Comparison of ENCODE assay signal across 29 cellular contexts in the genomic region with DNA sequence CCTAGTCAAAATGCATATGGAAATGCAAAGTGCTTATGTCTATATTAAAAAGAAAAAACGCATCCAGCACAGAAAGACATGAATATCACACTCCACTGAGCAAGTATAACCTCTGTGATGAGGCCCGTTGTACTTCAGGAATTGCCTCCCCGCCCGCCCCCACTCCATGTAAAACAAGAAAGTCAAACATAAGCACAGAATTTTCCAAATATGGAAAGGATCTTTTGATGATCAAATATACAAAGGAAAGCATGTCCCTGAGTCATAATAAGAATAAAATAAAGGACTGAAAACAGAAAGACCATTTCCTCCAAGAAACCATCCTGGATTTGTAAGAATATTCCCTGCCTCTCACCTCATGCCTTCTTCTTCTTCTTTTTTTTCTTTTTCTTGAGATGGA.
DNase-seq lines count a peak whose midpoint lies in the region; ATAC-seq, FAIRE-seq and TF ChIP-seq lines count a peak whose summit lies in the region.
"Had no signal": no experiment of that assay in that cellular context is flagged by ENCODE, and none has a peak within 500 bp of the region (broad histone marks: within the 10 kb centered on the region; RNA-seq: fewer than 3 reads in every experiment).

No MANE protein-coding gene starts in this region.

- H3K4me3 Mint-ChIP-seq in osteocyte (ENCODE audit: unreplicated experiment), result no peak overlapping the region
- H3K4me3 Mint-ChIP-seq: dendritic cell treated with granulocyte-macrophage colony-stimulating factor and Interleukin-4, amounts not matched to agents 40 ng/mL and 50 ng/mL, for 4 days; naive B cell; WTC11 had no signal

- 66% methylated on average over 4 of the region's 4 CpGs for WGBS in A549 (ENCODE audit: missing lambda C conversion rate)
- WGBS in SK-N-SH (ENCODE audit: low lambda C conversion rate), result 62% methylated on average over 4 of the region's 4 CpGs

- H3K36me3 ChIP-seq in SK-N-SH (replicated peaks in 1 of 2; ENCODE audit: control insufficient read depth in 1 of 2, insufficient read depth in 2 of 2, low read length in 1 of 2), result no peaks in the 10 kb centered on the region
- H3K36me3 ChIP-seq: esophagus squamous epithelium, HAP-1, left ventricle myocardium inferior, ovary, transverse colon had no signal

- H3K9me3 Mint-ChIP-seq in osteocyte (ENCODE audit: unreplicated experiment), result no peaks in the 10 kb centered on the region
- H3K9me3 Mint-ChIP-seq: activated naive CD4-positive, alpha-beta T cell treated with anti-CD3 and anti-CD28 coated beads, Interleukin-2, amount 50 U/mL, for 72 hours; activated T-helper 2 cell treated with anti-CD3 and anti-CD28 coated beads, Interferon-gamma antibody, Interleukin-2, Interleukin-4, amounts not matched to agents 10 μg/mL and 5 μg/mL and 100 μg/mL, durations not matched to agents 14 hours and 24 hours and 36 hours; dendritic cell treated with granulocyte-macrophage colony-stimulating factor and Interleukin-4, amounts not matched to agents 40 ng/mL and 50 ng/mL, for 4 days had no signal

- POLR2A ChIA-PET in A549 (lab: Yijun Ruan, JAX), result no interaction called here
- POLR2A ChIA-PET in SK-N-SH (lab: Yijun Ruan, JAX), result no interaction called here

- TF ChIP-seq CTCF in A549 (IDR thresholded peaks at IDR 0.05) (no peak), SK-N-SH (IDR thresholded peaks at IDR 0.05) (no peak), osteocyte (IDR thresholded peaks at IDR 0.05) (no peak)

- TF ChIP-seq RAD21 in A549 (conservative IDR thresholded peaks at IDR 0.05 in 1 of 2, IDR thresholded peaks at IDR 0.05 in 1 of 2) (no peak), SK-N-SH (IDR thresholded peaks at IDR 0.05; ENCODE audit: low read length) (no peak)

- no peak for TF ChIP-seq EP300 in A549 (IDR thresholded peaks at IDR 0.05)
- TF ChIP-seq EP300 in SK-N-SH (IDR thresholded peaks at IDR 0.05; ENCODE audit: borderline replicate concordance in 1 of 2, low read depth in 1 of 2, low read length in 1 of 2), result no peak

- no peaks in the 10 kb centered on the region for H3K36me3 Mint-ChIP-seq in osteocyte (ENCODE audit: unreplicated experiment)
- H3K36me3 Mint-ChIP-seq: activated naive CD4-positive, alpha-beta T cell treated with anti-CD3 and anti-CD28 coated beads, Interleukin-2, amount 50 U/mL, for 72 hours; naive B cell had no signal

- no peak overlapping the region for H3K4me3 ChIP-seq in A549
- no peak overlapping the region; a peak in 1 of 4 replicates for H3K4me3 ChIP-seq in SK-N-SH (ENCODE audit: low read depth in 2 of 2, low read length in 1 of 2)
- H3K4me3 ChIP-seq: esophagus squamous epithelium, HAP-1, left ventricle myocardium inferior, ovary, transverse colon had no signal

- H3K4me2 ChIP-seq in A549 (peak overlapping the region; percentile 32; the same call in 2 of the 3 replicates), SK-N-SH (0 out of 2 replicates have a peak overlapping the region, but pooled peaks have one; percentile 10)

- H3K4me1 Mint-ChIP-seq in osteocyte (ENCODE audit: unreplicated experiment), result peaks cover 44% of the 10 kb centered on the region
- H3K4me1 Mint-ChIP-seq: naive B cell, WTC11 had no signal

- H3K4me1 ChIP-seq in A549 (peaks cover 33% of the 10 kb centered on the region), SK-N-SH (ENCODE audit: control insufficient read depth in 1 of 2, insufficient read depth in 2 of 2, low read depth in 1 of 2, low read length in 1 of 2) (peaks cover 9 to 14% of the 10 kb centered on the region in 2 experiments; a peak in 3 of 4 replicates)
- H3K4me1 ChIP-seq: esophagus squamous epithelium, left ventricle myocardium inferior, transverse colon had no signal

- H3K27ac ChIP-seq in A549, result peak overlapping the region; percentile 29 to 48; a peak in 3 of 6 replicates
- peak overlapping the region in 1 of 2 experiments; percentile 46; a peak in 2 of 4 replicates for H3K27ac ChIP-seq in SK-N-SH (ENCODE audit: low read depth in 2 of 2, low read length in 1 of 2)
- H3K27ac ChIP-seq: esophagus squamous epithelium, left ventricle myocardium inferior, ovary, transverse colon had no signal

- H3K9ac ChIP-seq in SK-N-SH, result peak overlapping the region; percentile 10; the same call in 1 of the 2 replicates

- no peak for TF ChIP-seq POLR2A in A549 (IDR thresholded peaks at IDR 0.05; ENCODE audit: low read length)

- no peaks in the 10 kb centered on the region for H3K9me3 ChIP-seq in A549
- no peaks in the 10 kb centered on the region for H3K9me3 ChIP-seq in SK-N-SH
- H3K9me3 ChIP-seq: esophagus squamous epithelium, HAP-1, left ventricle myocardium inferior, ovary, transverse colon had no signal

- H4K20me1 ChIP-seq in SK-N-SH (ENCODE audit: insufficient read depth), result no peaks in the 10 kb centered on the region

- DNase-seq in A549 (ENCODE audit: low read depth in 1 of 2, low spot score in 1 of 2) (no peak), EH (ENCODE audit: low read depth) (peak; percentile 63), SK-N-SH (no peak), hepatic stellate cell (ENCODE audit: low spot score) (peak; percentile 23), NCI-H1930 (lab: John Stamatoyannopoulos, UW) (no peak), osteocyte (ENCODE audit: extremely low spot score, unreplicated experiment) (no peak)
- DNase-seq: activated CD8-positive, alpha-beta memory T cell treated with anti-CD3 and anti-CD28 coated beads, Interleukin-2, amount 50 U/mL, for 48 hours; aorta; central memory CD4-positive, alpha-beta T cell; COR-L47; DMS79; esophagus squamous epithelium; KG1; left ventricle myocardium inferior; naive B cell; NCI-H774; ovary; small intestine; stimulated activated CD4-positive, alpha-beta T cell treated with anti-CD3 and anti-CD28 coated beads, Interleukin-1b, Interleukin-23, amount 100 ng/mL, for 48 hours; transverse colon had no signal

- no peak overlapping the region for H3K27ac Mint-ChIP-seq in osteocyte (ENCODE audit: unreplicated experiment)
- H3K27ac Mint-ChIP-seq: activated naive CD4-positive, alpha-beta T cell treated with anti-CD3 and anti-CD28 coated beads, Interleukin-2, amount 50 U/mL, for 72 hours; activated T-helper 2 cell treated with anti-CD3 and anti-CD28 coated beads, Interferon-gamma antibody, Interleukin-2, Interleukin-4, amounts not matched to agents 10 μg/mL and 5 μg/mL and 100 μg/mL, durations not matched to agents 14 hours and 24 hours and 36 hours; dendritic cell treated with granulocyte-macrophage colony-stimulating factor and Interleukin-4, amounts not matched to agents 40 ng/mL and 50 ng/mL, for 4 days; WTC11 had no signal

- CTCF ChIA-PET in A549 (lab: Yijun Ruan, JAX) (interaction anchor here (1.3 kb wide), 1 partner anchor 33 kb away, joined by 5 read pairs; no protein-coding TSS in a partner anchor), SK-N-SH (lab: Yijun Ruan, JAX) (interaction anchor here (1.0 kb wide), 1 partner anchor 10 kb away, joined by 4 read pairs; no protein-coding TSS in a partner anchor)

- no peaks in the 10 kb centered on the region for H3K9me2 ChIP-seq in SK-N-SH

- H3K27me3 ChIP-seq in SK-N-SH (ENCODE audit: insufficient read depth), result no peaks in the 10 kb centered on the region
- H3K27me3 ChIP-seq: esophagus squamous epithelium, ovary, transverse colon had no signal

- H3K79me2 ChIP-seq in SK-N-SH (ENCODE audit: insufficient read depth), result no peaks in the 10 kb centered on the region

- no peaks in the 10 kb centered on the region for H3K27me3 Mint-ChIP-seq in osteocyte (ENCODE audit: unreplicated experiment)
- H3K27me3 Mint-ChIP-seq: dendritic cell treated with granulocyte-macrophage colony-stimulating factor and Interleukin-4, amounts not matched to agents 40 ng/mL and 50 ng/mL, for 4 days had no signal

- ATAC-seq in A549, result no peak
- ATAC-seq in HG02870 (IDR thresholded peaks at IDR 0.05; ENCODE audit: unreplicated experiment), result no peak
- no peak for ATAC-seq in GM18868 (IDR thresholded peaks at IDR 0.05; ENCODE audit: unreplicated experiment)
- ATAC-seq: activated naive CD4-positive, alpha-beta T cell treated with anti-CD3 and anti-CD28 coated beads, Interleukin-2, amount 50 U/mL, for 72 hours; WTC11 had no signal

- peak overlapping the region; percentile 79; the same call in 1 of the 2 replicates for H2AFZ ChIP-seq in SK-N-SH (ENCODE audit: low read depth)

- H3F3A ChIP-seq in SK-N-SH (replicated peaks; ENCODE audit: insufficient read depth), result peaks cover 29% of the 10 kb centered on the region

- no peak for FAIRE-seq in A549 (lab: Jason Lieb, UNC)
- FAIRE-seq: A204.1, islet of Langerhans, small intestine had no signal

TF ChIP-seq in A549, 52 proteins besides CTCF, POLR2A, EP300 and RAD21 (continues in another document):
- TF ChIP-seq SREBF2 (IDR thresholded peaks at IDR 0.05), result no peak
- TF ChIP-seq MAZ (IDR thresholded peaks at IDR 0.05; ENCODE audit: borderline replicate concordance, low read depth, low read length), result no peak
- no peak for TF ChIP-seq HOXB13 (CRISPR knock-in tag; IDR thresholded peaks at IDR 0.05; ENCODE audit: low read depth)

TF ChIP-seq in SK-N-SH, 30 proteins besides CTCF, POLR2A, EP300 and RAD21 (continues in another document):
- TF ChIP-seq IRF3 (IDR thresholded peaks at IDR 0.05; ENCODE audit: low read depth, low read length) (no peak), RFX5 (IDR thresholded peaks at IDR 0.05; ENCODE audit: low read length) (no peak), ELF1 (IDR thresholded peaks at IDR 0.05) (no peak), RCOR1 (IDR thresholded peaks at IDR 0.05; ENCODE audit: low read length) (no peak), MXI1 (IDR thresholded peaks at IDR 0.05; ENCODE audit: low read depth, low read length) (no peak), FOSL2 (IDR thresholded peaks at IDR 0.05; ENCODE audit: borderline replicate concordance, low read depth) (no peak), GABPA (IDR thresholded peaks at IDR 0.05; ENCODE audit: low read depth) (no peak), POLR2AphosphoS5 (IDR thresholded peaks at IDR 0.05; ENCODE audit: low read depth, low read length) (no peak), RXRA (IDR thresholded peaks at IDR 0.05; ENCODE audit: borderline replicate concordance, low read depth) (no peak)
- TF ChIP-seq, protein P1, sequence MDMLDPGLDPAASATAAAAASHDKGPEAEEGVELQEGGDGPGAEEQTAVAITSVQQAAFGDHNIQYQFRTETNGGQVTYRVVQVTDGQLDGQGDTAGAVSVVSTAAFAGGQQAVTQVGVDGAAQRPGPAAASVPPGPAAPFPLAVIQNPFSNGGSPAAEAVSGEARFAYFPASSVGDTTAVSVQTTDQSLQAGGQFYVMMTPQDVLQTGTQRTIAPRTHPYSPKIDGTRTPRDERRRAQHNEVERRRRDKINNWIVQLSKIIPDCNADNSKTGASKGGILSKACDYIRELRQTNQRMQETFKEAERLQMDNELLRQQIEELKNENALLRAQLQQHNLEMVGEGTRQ (IDR thresholded peaks at IDR 0.05; ENCODE audit: borderline replicate concordance, low read depth, low read length), result no peak

Comparison
In these comparisons a context has a peak if more than half of its experiments do, and no peak if none do; other contexts are left out.
1. DNase-seq: peak in EH (single experiment) and hepatic stellate cell (single experiment); none in A549 (0 of 2), SK-N-SH (single experiment), NCI-H1930 (0 of 2) and osteocyte (single experiment).